In genomic region chr5:33299621-33300208, GRCh38 we compare ENCODE assay signal across 8 cellular contexts.
DNase-seq lines count a peak whose midpoint lies in the region; ATAC-seq and TF ChIP-seq lines count a peak whose summit lies in the region.

No MANE protein-coding gene starts in this region.

- H3F3A ChIP-seq in SK-N-SH (replicated peaks; ENCODE audit: insufficient read depth), result peaks cover 24% of the 10 kb centered on the region

- H3K27ac ChIP-seq in SK-N-SH (ENCODE audit: low read depth in 2 of 2, low read length in 1 of 2), result peak overlapping the region; percentile 76 to 93; a peak in 3 of 4 replicates
- peak overlapping the region; percentile 16 for H3K27ac ChIP-seq in foreskin keratinocyte

- no peaks in the 10 kb centered on the region for H3K9me2 ChIP-seq in SK-N-SH

- peak in 1 of 2 experiments; percentile 4 for DNase-seq in Caco-2
- DNase-seq in SK-N-SH, result peak; percentile 20
- DNase-seq in foreskin keratinocyte, result peak; percentile 49 to 76
- peak; percentile 75 for DNase-seq in retina
- no peak for DNase-seq in NCI-H1694 (lab: John Stamatoyannopoulos, UW)
- no peak for DNase-seq in NK-92 treated with Interleukin-12 subunit alpha and Interleukin-12 subunit beta, amount 100 ng/mL, for 24 hours (lab: John Stamatoyannopoulos, UW)

- TF ChIP-seq RAD21 in SK-N-SH (IDR thresholded peaks at IDR 0.05; ENCODE audit: low read length), result peak; percentile 59

- H3K9me3 Mint-ChIP-seq in Caco-2 (ENCODE audit: unreplicated experiment), result no peaks in the 10 kb centered on the region

- H3K36me3 Mint-ChIP-seq in Caco-2 (ENCODE audit: insufficient read depth, unreplicated experiment), result no peaks in the 10 kb centered on the region

- TF ChIP-seq EP300 in SK-N-SH (IDR thresholded peaks at IDR 0.05; ENCODE audit: borderline replicate concordance in 1 of 2, low read depth in 1 of 2, low read length in 1 of 2), result 0 out of 4 replicates have a peak, but pooled peaks of 1 of the 2 experiments have one; percentile 10

- POLR2A ChIA-PET in Caco-2 (lab: Charles Lee) (no interaction called here), SK-N-SH (lab: Yijun Ruan, JAX) (no interaction called here)

- peaks cover 21% of the 10 kb centered on the region for H3K4me1 ChIP-seq in Caco-2
- H3K4me1 ChIP-seq in SK-N-SH (ENCODE audit: control insufficient read depth in 1 of 2, insufficient read depth in 2 of 2, low read depth in 1 of 2, low read length in 1 of 2), result peaks cover 0 to 17% of the 10 kb centered on the region in 2 experiments; a peak in 2 of 4 replicates
- peaks cover 12% of the 10 kb centered on the region for H3K4me1 ChIP-seq in foreskin keratinocyte

- peaks cover 2% of the 10 kb centered on the region for H3K27me3 Mint-ChIP-seq in Caco-2 (ENCODE audit: insufficient read depth, unreplicated experiment)

- H3K36me3 ChIP-seq in Caco-2 (ENCODE audit: control insufficient read depth, insufficient read depth, low read length), result no peaks in the 10 kb centered on the region
- no peaks in the 10 kb centered on the region for H3K36me3 ChIP-seq in SK-N-SH (replicated peaks in 1 of 2; ENCODE audit: control insufficient read depth in 1 of 2, insufficient read depth in 2 of 2, low read length in 1 of 2)

- ATAC-seq in GM19328 (IDR thresholded peaks at IDR 0.05; ENCODE audit: unreplicated experiment) (peak; percentile 28), HG03432 (IDR thresholded peaks at IDR 0.05; ENCODE audit: unreplicated experiment) (peak; percentile 35), foreskin keratinocyte (peak; percentile 85)

- H3K9me3 ChIP-seq in Caco-2 (no peaks in the 10 kb centered on the region), SK-N-SH (no peaks in the 10 kb centered on the region)

- no peaks in the 10 kb centered on the region for H4K20me1 ChIP-seq in SK-N-SH (ENCODE audit: insufficient read depth)

- no peaks in the 10 kb centered on the region for H3K27me3 ChIP-seq in Caco-2 (replicated peaks; ENCODE audit: control insufficient read depth, insufficient read depth, low read length)
- H3K27me3 ChIP-seq in SK-N-SH (ENCODE audit: insufficient read depth), result no peaks in the 10 kb centered on the region
- H3K27me3 ChIP-seq in foreskin keratinocyte, result no peaks in the 10 kb centered on the region

- 3% methylated on average over 5 of the region's 5 CpGs for WGBS in SK-N-SH (ENCODE audit: low lambda C conversion rate)

- TF ChIP-seq CTCF in Caco-2 (IDR thresholded peaks at IDR 0.05; ENCODE audit: insufficient read depth in 1 of 2, low read depth in 1 of 2, low read length in 1 of 2, severe bottlenecking in 1 of 2, unreplicated experiment in 1 of 2) (peak; percentile 29 to 45), SK-N-SH (IDR thresholded peaks at IDR 0.05) (peak; percentile 72), foreskin keratinocyte (conservative IDR thresholded peaks at IDR 0.05) (peak; percentile 78)

- peaks cover 8% of the 10 kb centered on the region for H3K4me1 Mint-ChIP-seq in Caco-2 (ENCODE audit: low read depth, unreplicated experiment)

- no peak overlapping the region for H3K4me3 Mint-ChIP-seq in Caco-2 (ENCODE audit: unreplicated experiment)

- BruUV-seq in Caco-2 (replicated peaks; lab: Mats Ljungman, UMichigan), result no TSS peak

- H3K4me2 ChIP-seq in SK-N-SH, result peak overlapping the region; percentile 38

- intact Hi-C loops in Caco-2 (cut with micrococcal nuclease; ENCODE audit: unreplicated experiment), result loop anchor here (1.0 to 2.0 kb wide), 2 partner anchors 123 to 590 kb away; no protein-coding TSS in a partner anchor

- no peak overlapping the region for H3K4me3 ChIP-seq in Caco-2 (ENCODE audit: low read depth, low read length)
- H3K4me3 ChIP-seq in SK-N-SH (ENCODE audit: low read depth in 2 of 2, low read length in 1 of 2), result peak overlapping the region in 1 of 2 experiments; percentile 35; a peak in 2 of 4 replicates

- H3K79me2 ChIP-seq in SK-N-SH (ENCODE audit: insufficient read depth), result no peaks in the 10 kb centered on the region

- peak overlapping the region; percentile 68 for H3K9ac ChIP-seq in SK-N-SH

- H2AFZ ChIP-seq in SK-N-SH (ENCODE audit: low read depth), result peak overlapping the region; percentile 80

- no peak overlapping the region for H3K27ac Mint-ChIP-seq in Caco-2 (ENCODE audit: unreplicated experiment)

- CTCF ChIA-PET in Caco-2 (lab: Charles Lee), result interaction anchor here (0.5 to 1.4 kb wide), 3 partner anchors 9 to 672 kb away, joined by 3 to 5 read pairs (median 3); no protein-coding TSS in a partner anchor
- CTCF ChIA-PET in SK-N-SH (lab: Yijun Ruan, JAX), result interaction anchor here (0.7 to 1.2 kb wide), 4 partner anchors 9 to 810 kb away, joined by 3 to 4 read pairs (median 4); no protein-coding TSS in a partner anchor

TF ChIP-seq in SK-N-SH, 30 proteins besides CTCF, POLR2A, EP300 and RAD21 (continues in another document):
- no peak for TF ChIP-seq TEAD4 (IDR thresholded peaks at IDR 0.05; ENCODE audit: borderline replicate concordance, insufficient read depth)
- TF ChIP-seq FOXJ3 (CRISPR knock-in tag; IDR thresholded peaks at IDR 0.05), result no peak
- peak; percentile 39; the same call in 1 of the 2 replicates for TF ChIP-seq FOXM1 (IDR thresholded peaks at IDR 0.05; ENCODE audit: low read depth)
- no peak for TF ChIP-seq CHD2 (IDR thresholded peaks at IDR 0.05; ENCODE audit: low read length, partially characterized antibody)
- no peak for TF ChIP-seq GATA2 (CRISPR knock-in tag; IDR thresholded peaks at IDR 0.05)
- no peak for TF ChIP-seq FOSL2 (IDR thresholded peaks at IDR 0.05; ENCODE audit: borderline replicate concordance, low read depth)
- peak; percentile 42; the same call in 1 of the 2 replicates for TF ChIP-seq PBX3 (IDR thresholded peaks at IDR 0.05)
- TF ChIP-seq MXI1 (IDR thresholded peaks at IDR 0.05; ENCODE audit: low read depth, low read length), result no peak
- no peak for TF ChIP-seq RFX5 (IDR thresholded peaks at IDR 0.05; ENCODE audit: low read length)
- TF ChIP-seq EZH2phosphoT487 (IDR thresholded peaks at IDR 0.05; ENCODE audit: borderline replicate concordance, low read depth), result no peak
- TF ChIP-seq SMC3 (IDR thresholded peaks at IDR 0.05; ENCODE audit: low read depth, low read length), result peak; percentile 27
- TF ChIP-seq MAX (IDR thresholded peaks at IDR 0.05; ENCODE audit: low read depth), result peak; percentile 42; the same call in 1 of the 2 replicates
- TF ChIP-seq ZBTB33 (IDR thresholded peaks at IDR 0.05; ENCODE audit: borderline replicate concordance, low read depth), result no peak
- TF ChIP-seq NFIC (IDR thresholded peaks at IDR 0.05; ENCODE audit: borderline replicate concordance), result no peak
- TF ChIP-seq USF1 (IDR thresholded peaks at IDR 0.05; ENCODE audit: borderline replicate concordance, low read depth), result no peak
- TF ChIP-seq IRF3 (IDR thresholded peaks at IDR 0.05; ENCODE audit: low read depth, low read length), result no peak
- TF ChIP-seq MEF2A (IDR thresholded peaks at IDR 0.05; ENCODE audit: borderline replicate concordance, low read depth), result no peak

Comparison
In these comparisons a context has a peak if more than half of its experiments do, and no peak if none do; other contexts are left out.
1. DNase-seq: peak in SK-N-SH (single experiment), foreskin keratinocyte (2 of 2) and retina (single experiment); none in NCI-H1694 (single experiment) and NK-92 treated with Interleukin-12 subunit alpha and Interleukin-12 subunit beta, amount 100 ng/mL, for 24 hours (single experiment).
2. ATAC-seq: peak in every context shown above with its lines; median percentile 85 in foreskin keratinocyte; 35 in HG03432; 28 in GM19328.
3. Peak in every context shown above with its lines, with median percentiles within 50 percentile points of each other: CTCF ChIP-seq.